Comparison of ENCODE assay signal across 37 cellular contexts in the genomic region with DNA sequence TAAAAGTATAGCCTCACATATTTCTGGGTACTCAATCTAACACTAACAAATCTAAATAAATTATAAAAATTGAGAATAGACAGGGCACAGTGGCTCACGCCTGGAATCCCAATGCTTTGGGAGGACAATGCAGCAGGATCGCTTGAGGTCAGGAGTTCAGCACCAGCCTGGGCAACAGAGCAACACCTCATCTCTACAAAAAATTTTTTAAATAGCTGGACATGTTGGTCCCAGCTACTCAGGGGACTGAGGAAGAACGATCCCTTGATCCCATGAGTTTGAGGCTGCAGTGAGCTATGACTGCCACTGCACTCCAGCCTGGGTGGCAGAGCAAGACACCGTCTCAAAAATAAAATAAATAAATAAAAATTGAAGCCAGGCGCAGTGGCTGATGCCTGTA.
"Had no signal": no experiment of that assay in that cellular context is flagged by ENCODE, and none has a peak within 500 bp of the region (broad histone marks: within the 10 kb centered on the region; RNA-seq: fewer than 3 reads in every experiment).

No MANE protein-coding gene starts in this region.

- H3K4me3 ChIP-seq: ascending aorta, cardiac muscle cell had no signal

- H3K27me3 ChIP-seq: ascending aorta, cardiac muscle cell had no signal

- DNase-seq: activated CD4-positive, alpha-beta memory T cell treated with anti-CD3 and anti-CD28 coated beads, Interleukin-2, amount 10 ng/mL, durations not matched to agents 7 days and 5 days; activated CD4-positive, alpha-beta T cell treated with anti-CD3 and anti-CD28 coated beads for 1 hour; activated CD4-positive, alpha-beta T cell treated with anti-CD3 and anti-CD28 coated beads for 36 hours; activated CD4-positive, alpha-beta T cell treated with anti-CD3 and anti-CD28 coated beads for 48 hours; activated CD4-positive, alpha-beta T cell treated with anti-CD3 and anti-CD28 coated beads, Interleukin-2, amount 10 ng/mL, durations not matched to agents 7 days and 5 days; activated CD4-positive, alpha-beta T cell treated with anti-CD3 and anti-CD28 coated beads, Interleukin-2, amount 50 U/mL, for 48 hours; activated CD4-positive, CD25-positive, alpha-beta regulatory T cell; activated CD8-positive, alpha-beta memory T cell treated with anti-CD3 and anti-CD28 coated beads for 24 hours; activated CD8-positive, alpha-beta memory T cell treated with anti-CD3 and anti-CD28 coated beads, Interleukin-2, amount 10 ng/mL, durations not matched to agents 7 days and 5 days; activated CD8-positive, alpha-beta memory T cell treated with anti-CD3 and anti-CD28 coated beads, Interleukin-2, amount 50 U/mL, for 48 hours; activated CD8-positive, alpha-beta T cell treated with anti-CD3 and anti-CD28 coated beads, Interleukin-2, amount 10 ng/mL, durations not matched to agents 7 days and 5 days; activated effector memory CD4-positive, alpha-beta T cell treated with Interleukin-2 at 50 U/mL for 16 hours; activated gamma-delta T cell; activated naive CD4-positive, alpha-beta T cell treated with anti-CD3 and anti-CD28 coated beads, Interleukin-2, amount 10 ng/mL, durations not matched to agents 7 days and 5 days; activated naive CD4-positive, alpha-beta T cell treated with Interleukin-2 at 50 U/mL for 16 hours; activated naive CD8-positive, alpha-beta T cell treated with anti-CD3 and anti-CD28 coated beads, Interleukin-2, amount 10 ng/mL, durations not matched to agents 7 days and 5 days; activated naive CD8-positive, alpha-beta T cell treated with anti-CD3 and anti-CD28 coated beads, Interleukin-2, amount 50 U/mL, for 24 hours; activated T-cell treated with anti-CD3 and anti-CD28 coated beads, Interleukin-2, amount 50 U/mL, for 24 hours; activated T-cell treated with anti-CD3 and anti-CD28 coated beads, Interleukin-2, amount 50 U/mL, for 48 hours; amygdala; anterior cingulate cortex; caudate nucleus; T-helper 1 cell; T-helper 2 cell; T-helper 9 cell; WERI-Rb-1 had no signal

- H3K27me3 Mint-ChIP-seq: activated CD4-positive, alpha-beta memory T cell treated with anti-CD3 and anti-CD28 coated beads, Interleukin-2, amount 10 ng/mL, durations not matched to agents 7 days and 5 days; activated CD4-positive, alpha-beta T cell treated with anti-CD3 and anti-CD28 coated beads for 36 hours; activated CD4-positive, alpha-beta T cell treated with anti-CD3 and anti-CD28 coated beads, Interleukin-2, amount 10 ng/mL, durations not matched to agents 7 days and 5 days; activated CD8-positive, alpha-beta memory T cell treated with anti-CD3 and anti-CD28 coated beads, Interleukin-2, amount 10 ng/mL, durations not matched to agents 7 days and 5 days; activated naive CD4-positive, alpha-beta T cell treated with anti-CD3 and anti-CD28 coated beads, Interleukin-2, amount 10 ng/mL, durations not matched to agents 7 days and 5 days; activated naive CD4-positive, alpha-beta T cell treated with anti-CD3 and anti-CD28 coated beads, Interleukin-2, amount 50 U/mL, for 24 hours; activated naive CD8-positive, alpha-beta T cell; activated naive CD8-positive, alpha-beta T cell treated with anti-CD3 and anti-CD28 coated beads, Interleukin-2, amount 10 ng/mL, durations not matched to agents 7 days and 5 days; activated naive CD8-positive, alpha-beta T cell treated with anti-CD3 and anti-CD28 coated beads, Interleukin-2, amount 50 U/mL, for 24 hours; activated T-cell treated with anti-CD3 and anti-CD28 coated beads, Interleukin-2, amount 50 U/mL, for 24 hours; brain; central memory CD8-positive, alpha-beta T cell had no signal

- H3K9me3 Mint-ChIP-seq: activated CD4-positive, alpha-beta memory T cell treated with anti-CD3 and anti-CD28 coated beads, Interleukin-2, amount 10 ng/mL, durations not matched to agents 7 days and 5 days; activated naive CD4-positive, alpha-beta T cell treated with anti-CD3 and anti-CD28 coated beads, Interleukin-2, amount 10 ng/mL, durations not matched to agents 7 days and 5 days; activated naive CD4-positive, alpha-beta T cell treated with anti-CD3 and anti-CD28 coated beads, Interleukin-2, amount 50 U/mL, for 24 hours; activated naive CD8-positive, alpha-beta T cell treated with anti-CD3 and anti-CD28 coated beads, Interleukin-2, amount 10 ng/mL, durations not matched to agents 7 days and 5 days; activated naive CD8-positive, alpha-beta T cell treated with anti-CD3 and anti-CD28 coated beads, Interleukin-2, amount 50 U/mL, for 24 hours; activated T-cell treated with anti-CD3 and anti-CD28 coated beads, Interleukin-2, amount 50 U/mL, for 24 hours; activated T-helper 2 cell treated with anti-CD3 and anti-CD28 coated beads, Interferon-gamma antibody, Interleukin-2, Interleukin-4, amounts not matched to agents 10 μg/mL and 5 μg/mL and 100 μg/mL, durations not matched to agents 14 hours and 24 hours and 36 hours; central memory CD8-positive, alpha-beta T cell; T-helper 1 cell treated with Interleukin-12 subunit alpha and Interleukin-12 subunit beta and Interleukin-4 antibody, amounts not matched to agents 30 μg/mL and 1 μg/mL, for 36 hours; T-helper 2 cell treated with Interferon-gamma antibody and Interleukin-4, amounts not matched to agents 5 μg/mL and 100 μg/mL, for 36 hours; WTC11 had no signal

- H3K36me3 ChIP-seq: cardiac muscle cell had no signal

- ATAC-seq: activated CD4-positive, alpha-beta T cell treated with anti-CD3 and anti-CD28 coated beads for 36 hours; activated CD4-positive, CD25-positive, alpha-beta regulatory T cell treated with anti-CD3 and anti-CD28 coated beads, Interleukin-2, amount 50 U/mL, for 24 hours; activated CD8-positive, alpha-beta memory T cell treated with anti-CD3 and anti-CD28 coated beads, Interleukin-2, amount 10 ng/mL, durations not matched to agents 7 days and 5 days; activated CD8-positive, alpha-beta T cell treated with anti-CD3 and anti-CD28 coated beads, Interleukin-2, amount 10 ng/mL, durations not matched to agents 7 days and 5 days; activated naive CD8-positive, alpha-beta T cell treated with anti-CD3 and anti-CD28 coated beads, Interleukin-2, amount 50 U/mL, for 24 hours; WTC11 had no signal

- H3K4me3 Mint-ChIP-seq: activated CD4-positive, alpha-beta memory T cell treated with anti-CD3 and anti-CD28 coated beads, Interleukin-2, amount 10 ng/mL, durations not matched to agents 7 days and 5 days; activated CD4-positive, alpha-beta T cell treated with anti-CD3 and anti-CD28 coated beads for 36 hours; activated CD4-positive, alpha-beta T cell treated with anti-CD3 and anti-CD28 coated beads, Interleukin-2, amount 10 ng/mL, durations not matched to agents 7 days and 5 days; activated CD8-positive, alpha-beta memory T cell treated with anti-CD3 and anti-CD28 coated beads, Interleukin-2, amount 10 ng/mL, durations not matched to agents 7 days and 5 days; activated CD8-positive, alpha-beta T cell treated with anti-CD3 and anti-CD28 coated beads, Interleukin-2, amount 10 ng/mL, durations not matched to agents 7 days and 5 days; activated naive CD4-positive, alpha-beta T cell treated with anti-CD3 and anti-CD28 coated beads, Interleukin-2, amount 10 ng/mL, durations not matched to agents 7 days and 5 days; activated naive CD4-positive, alpha-beta T cell treated with anti-CD3 and anti-CD28 coated beads, Interleukin-2, amount 50 U/mL, for 24 hours; activated naive CD8-positive, alpha-beta T cell; activated naive CD8-positive, alpha-beta T cell treated with anti-CD3 and anti-CD28 coated beads, Interleukin-2, amount 10 ng/mL, durations not matched to agents 7 days and 5 days; activated naive CD8-positive, alpha-beta T cell treated with anti-CD3 and anti-CD28 coated beads, Interleukin-2, amount 50 U/mL, for 24 hours; activated T-cell treated with anti-CD3 and anti-CD28 coated beads, Interleukin-2, amount 50 U/mL, for 24 hours; brain; central memory CD8-positive, alpha-beta T cell; T-helper 1 cell treated with Interleukin-12 subunit alpha and Interleukin-12 subunit beta and Interleukin-4 antibody, amounts not matched to agents 30 μg/mL and 1 μg/mL, for 36 hours; T-helper 2 cell treated with Interferon-gamma antibody and Interleukin-4, amounts not matched to agents 5 μg/mL and 100 μg/mL, for 36 hours; WTC11 had no signal

- H3K9me3 ChIP-seq: ascending aorta had no signal

- H3K4me1 ChIP-seq: ascending aorta had no signal

- H3K27ac Mint-ChIP-seq: activated CD4-positive, alpha-beta memory T cell treated with anti-CD3 and anti-CD28 coated beads, Interleukin-2, amount 10 ng/mL, durations not matched to agents 7 days and 5 days; activated CD4-positive, alpha-beta T cell treated with anti-CD3 and anti-CD28 coated beads for 36 hours; activated CD4-positive, alpha-beta T cell treated with anti-CD3 and anti-CD28 coated beads, Interleukin-2, amount 10 ng/mL, durations not matched to agents 7 days and 5 days; activated CD8-positive, alpha-beta memory T cell treated with anti-CD3 and anti-CD28 coated beads, Interleukin-2, amount 10 ng/mL, durations not matched to agents 7 days and 5 days; activated CD8-positive, alpha-beta T cell treated with anti-CD3 and anti-CD28 coated beads, Interleukin-2, amount 10 ng/mL, durations not matched to agents 7 days and 5 days; activated naive CD4-positive, alpha-beta T cell treated with anti-CD3 and anti-CD28 coated beads, Interleukin-2, amount 10 ng/mL, durations not matched to agents 7 days and 5 days; activated naive CD4-positive, alpha-beta T cell treated with anti-CD3 and anti-CD28 coated beads, Interleukin-2, amount 50 U/mL, for 24 hours; activated naive CD8-positive, alpha-beta T cell; activated naive CD8-positive, alpha-beta T cell treated with anti-CD3 and anti-CD28 coated beads, Interleukin-2, amount 10 ng/mL, durations not matched to agents 7 days and 5 days; activated naive CD8-positive, alpha-beta T cell treated with anti-CD3 and anti-CD28 coated beads, Interleukin-2, amount 50 U/mL, for 24 hours; activated T-cell treated with anti-CD3 and anti-CD28 coated beads, Interleukin-2, amount 50 U/mL, for 24 hours; activated T-helper 2 cell treated with anti-CD3 and anti-CD28 coated beads, Interferon-gamma antibody, Interleukin-2, Interleukin-4, amounts not matched to agents 10 μg/mL and 5 μg/mL and 100 μg/mL, durations not matched to agents 14 hours and 24 hours and 36 hours; brain; T-helper 1 cell treated with Interleukin-12 subunit alpha and Interleukin-12 subunit beta and Interleukin-4 antibody, amounts not matched to agents 30 μg/mL and 1 μg/mL, for 36 hours; T-helper 2 cell treated with Interferon-gamma antibody and Interleukin-4, amounts not matched to agents 5 μg/mL and 100 μg/mL, for 36 hours; WTC11 had no signal

- H3K27ac ChIP-seq: ascending aorta, cardiac muscle cell, WERI-Rb-1 had no signal

- H3K4me1 Mint-ChIP-seq: activated naive CD4-positive, alpha-beta T cell treated with anti-CD3 and anti-CD28 coated beads, Interleukin-2, amount 10 ng/mL, durations not matched to agents 7 days and 5 days had no signal
